In the genomic region with DNA sequence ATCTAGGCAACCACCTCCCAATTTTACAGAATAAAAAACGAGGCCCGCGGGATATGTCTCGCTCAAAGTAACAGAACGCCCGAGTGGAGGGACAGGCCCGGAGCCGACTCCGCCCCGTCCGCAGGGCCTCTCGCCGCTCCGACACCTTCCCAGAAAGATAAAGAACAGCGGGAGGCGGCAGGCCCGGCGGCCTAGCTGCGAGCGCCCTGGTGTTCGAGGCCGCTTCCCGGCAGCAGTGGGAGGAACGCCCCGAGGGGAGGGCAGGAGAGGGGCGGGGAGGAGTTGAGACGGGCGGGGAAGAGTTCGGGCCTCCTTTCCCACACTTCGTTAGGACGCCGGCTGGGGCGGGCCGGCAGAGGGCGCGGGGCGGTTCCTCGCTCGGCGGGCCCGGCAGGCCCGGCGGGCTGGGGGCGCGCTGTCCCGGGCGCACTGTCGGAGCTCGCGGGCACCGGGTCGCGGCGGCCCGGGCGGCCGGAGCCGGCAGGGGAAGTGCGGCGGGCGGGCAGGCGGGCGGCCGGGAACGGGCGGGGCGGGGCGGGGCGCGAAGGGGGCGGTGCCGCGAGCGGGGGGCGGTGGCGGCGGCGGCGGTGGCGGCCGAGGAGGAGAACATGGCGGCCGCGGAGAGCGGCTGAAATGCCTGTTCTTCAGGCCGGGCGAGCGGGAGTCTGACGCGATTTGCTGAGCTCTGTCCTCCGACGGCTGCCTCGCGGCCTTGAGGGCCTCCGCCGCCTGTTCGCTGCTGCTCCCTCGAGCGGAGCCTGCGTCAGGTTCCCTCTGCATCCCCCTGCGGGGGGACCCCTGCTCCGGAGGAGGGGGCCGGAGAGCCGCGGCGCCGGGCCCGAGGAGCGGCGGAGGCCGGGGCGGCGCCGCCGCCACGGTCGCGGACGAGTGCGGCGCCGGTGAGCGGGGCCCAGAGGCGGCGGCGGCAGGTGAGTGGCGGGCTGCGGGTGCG, we compare ENCODE assay signal across 8 cellular contexts. TPM values are rescaled to one million over a fixed set of nuclear protein-coding genes. Genes with fewer than 3 reads are reported as not detected.
DNase-seq lines count a peak whose midpoint lies in the region; TF ChIP-seq lines count a peak whose summit lies in the region.

A gene (plus strand): TSS at position 581 of the 952 bp plus-strand sequence. CDS start 167,424 bp downstream, outside the sequence.

- H3K27me3 ChIP-seq in H7 (ENCODE audit: control insufficient read depth, insufficient read depth, low read length) (peaks cover 7% of the 10 kb centered on the region), MG63 (no peaks in the 10 kb centered on the region), neuron (ENCODE audit: insufficient read depth, low read length) (no peaks in the 10 kb centered on the region)

- H3K4me3 ChIP-seq in H7 (ENCODE audit: insufficient read depth, low read depth, low read length) (peak within 1 kb of the TSS; percentile 85), MG63 (peak within 1 kb of the TSS; percentile 64), foreskin fibroblast (ENCODE audit: low read depth in 1 of 2, low read length in 2 of 2) (peak within 1 kb of the TSS; percentile 72 to 83), neuron (ENCODE audit: low read length) (peak within 1 kb of the TSS; percentile 48)

- H3K36me3 ChIP-seq in ES-I3 (ENCODE audit: insufficient read depth, low read length), result no peaks in the 10 kb centered on the region
- H3K36me3 ChIP-seq in H7 (replicated peaks; ENCODE audit: control insufficient read depth, insufficient read depth, low read length), result no peaks in the 10 kb centered on the region
- H3K36me3 ChIP-seq in MG63, result no peaks in the 10 kb centered on the region
- H3K36me3 ChIP-seq in neuron (ENCODE audit: insufficient read depth, low read length), result no peaks in the 10 kb centered on the region

- H2AFZ ChIP-seq in neuron (ENCODE audit: low read depth, low read length), result peak within 1 kb of the TSS; percentile 85

- H3K9ac ChIP-seq in ES-I3 (ENCODE audit: low read depth, low read length), result peak within 1 kb of the TSS; percentile 84

- H3K9me3 ChIP-seq in ES-I3 (ENCODE audit: control insufficient read depth, insufficient read depth, low read length), result no peaks in the 10 kb centered on the region
- no peaks in the 10 kb centered on the region for H3K9me3 ChIP-seq in MG63
- H3K9me3 ChIP-seq in neuron (ENCODE audit: low read length), result no peaks in the 10 kb centered on the region

- peak; percentile 95 for DNase-seq in H7
- peak; percentile 89 for DNase-seq in MG63
- peak; percentile 29 for DNase-seq in SIG-M5 (lab: John Stamatoyannopoulos, UW)
- peak; percentile 74 for DNase-seq in activated gamma-delta T cell (lab: John Stamatoyannopoulos, UW)
- DNase-seq in foreskin fibroblast, result peak; percentile 89 to 95
- DNase-seq in stromal cell of bone marrow (ENCODE audit: low read depth), result peak; percentile 79

- H3K4me1 ChIP-seq in ES-I3 (ENCODE audit: insufficient read depth, low read length) (no peaks in the 10 kb centered on the region; the same call in 1 of the 2 replicates), neuron (ENCODE audit: insufficient read depth, low read length) (peaks cover 33% of the 10 kb centered on the region)

- no peak for TF ChIP-seq CTCF in foreskin fibroblast (IDR thresholded peaks at IDR 0.05; ENCODE audit: low read depth, low read length)

RNA-seq across cellular contexts. Expression of the gene that starts here (rescaled TPM):
- 9.4 and 10.3 TPM in 2 replicates for total RNA-seq in H7 (2014; rRNA removed; shearing (Covaris generic))
- total RNA-seq in MG63 (2014; rRNA removed; shearing (Covaris generic); ENCODE audit: low replicate concordance), result 2.3 and 2.4 TPM in 2 replicates

Comparison
In these comparisons a context has a peak if more than half of its experiments do, and no peak if none do; other contexts are left out.
1. Peak in every context shown above with its lines: DNase-seq and H3K4me3 ChIP-seq.
2. DNase-seq: peak in every context shown above with its lines; median percentile 95 in H7; 92 in foreskin fibroblast; 89 in MG63; 79 in stromal cell of bone marrow; 74 in activated gamma-delta T cell; 29 in SIG-M5.